Comparison of ENCODE assay signal across 18 cellular contexts in genomic region chr17:27360507-27360906, GRCh38.
DNase-seq lines count a peak whose midpoint lies in the region; ATAC-seq and TF ChIP-seq lines count a peak whose summit lies in the region.
"Had no signal": no experiment of that assay in that cellular context is flagged by ENCODE, and none has a peak within 500 bp of the region (broad histone marks: within the 10 kb centered on the region; RNA-seq: fewer than 3 reads in every experiment).

No MANE protein-coding gene starts in this region.

- H3K4me1 ChIP-seq in mesenchymal stem cell (ENCODE audit: control insufficient read depth, insufficient read depth, low read depth, low read length): peaks cover 14% of the 10 kb centered on the region

- no peak overlapping the region for H2BK5ac ChIP-seq in mesenchymal stem cell (ENCODE audit: low read depth, low read length, poor library complexity, severe bottlenecking)

- no peak overlapping the region for H2BK120ac ChIP-seq in mesenchymal stem cell (ENCODE audit: low read depth, low read length)

- H2BK12ac ChIP-seq in mesenchymal stem cell (ENCODE audit: low read length in 2 of 2): no peak overlapping the region

- intact Hi-C loops in activated CD8-positive, alpha-beta T cell treated with anti-CD3 and anti-CD28 coated beads for 36 hours (cut with micrococcal nuclease): no loop called here

- H3K4ac ChIP-seq in mesenchymal stem cell (ENCODE audit: low read depth in 1 of 2, low read length in 2 of 2): no peak overlapping the region

- H4K91ac ChIP-seq in mesenchymal stem cell (ENCODE audit: low read length): no peak overlapping the region

- no peak overlapping the region for H2AK5ac ChIP-seq in mesenchymal stem cell (ENCODE audit: low read length, severe bottlenecking)

- no peak overlapping the region for H4K8ac ChIP-seq in mesenchymal stem cell (ENCODE audit: low read length)

- no peak overlapping the region for H3K23ac ChIP-seq in mesenchymal stem cell (ENCODE audit: low read length in 2 of 2)

- H3K36me3 ChIP-seq in SK-N-MC (ENCODE audit: insufficient read depth, low read length) (no peaks in the 10 kb centered on the region), mesenchymal stem cell (ENCODE audit: control insufficient read depth in 1 of 2, insufficient read depth in 2 of 2, low read depth in 1 of 2, low read length in 2 of 2) (no peaks in the 10 kb centered on the region)
- H3K36me3 ChIP-seq: BLaER1 had no signal

- no peaks in the 10 kb centered on the region for H3K36me3 Mint-ChIP-seq in activated CD8-positive, alpha-beta T cell treated with anti-CD3 and anti-CD28 coated beads for 36 hours (ENCODE audit: low read depth)

- H2AFZ ChIP-seq in mesenchymal stem cell (ENCODE audit: low read depth, low read length): no peak overlapping the region

- no peak overlapping the region for H3K14ac ChIP-seq in mesenchymal stem cell (ENCODE audit: low read length in 2 of 2)

- peaks cover 10% of the 10 kb centered on the region for H3K4me1 Mint-ChIP-seq in activated CD8-positive, alpha-beta T cell treated with anti-CD3 and anti-CD28 coated beads for 36 hours (ENCODE audit: low read depth)
- H3K4me1 Mint-ChIP-seq in stimulated activated naive CD8-positive, alpha-beta T cell treated with anti-CD3 and anti-CD28 coated beads, Interleukin-15, amount 100 ng/mL, for 72 hours: peaks cover 6% of the 10 kb centered on the region

- H3K4me3 ChIP-seq in SK-N-MC (no peak overlapping the region), mesenchymal stem cell (ENCODE audit: insufficient read depth in 1 of 2, low read depth in 1 of 2, low read length in 2 of 2) (no peak overlapping the region)
- H3K4me3 ChIP-seq: BLaER1 had no signal

- no peaks in the 10 kb centered on the region for H3K9me3 Mint-ChIP-seq in activated CD8-positive, alpha-beta T cell treated with anti-CD3 and anti-CD28 coated beads for 36 hours
- no peaks in the 10 kb centered on the region for H3K9me3 Mint-ChIP-seq in stimulated activated naive CD8-positive, alpha-beta T cell treated with anti-CD3 and anti-CD28 coated beads, Interleukin-15, amount 100 ng/mL, for 72 hours

- H3K9me3 ChIP-seq in SK-N-MC (ENCODE audit: low read depth, low read length) (no peaks in the 10 kb centered on the region), mesenchymal stem cell (ENCODE audit: control insufficient read depth, low read length) (no peaks in the 10 kb centered on the region)
- H3K9me3 ChIP-seq: BLaER1 had no signal

- H3K79me1 ChIP-seq in mesenchymal stem cell (replicated peaks; ENCODE audit: low read length, poor library complexity, severe bottlenecking): no peaks in the 10 kb centered on the region

- DNase-seq in CD1c-positive myeloid dendritic cell (ENCODE audit: extremely low spot score) (peak; percentile 27), GDM1 (lab: John Stamatoyannopoulos, UW) (peak; percentile 50), SK-N-MC (ENCODE audit: low read depth, low spot score) (no peak), mesenchymal stem cell (no peak), NK-92 (lab: John Stamatoyannopoulos, UW; ENCODE audit: unreplicated experiment) (no peak), SW480 (ENCODE audit: low spot score) (no peak)
- no peak for DNase-seq in activated CD8-positive, alpha-beta T cell treated with anti-CD3 and anti-CD28 coated beads for 36 hours
- no peak for DNase-seq in stimulated activated naive CD8-positive, alpha-beta T cell treated with anti-CD3 and anti-CD28 coated beads, Interleukin-15, amount 100 ng/mL, for 72 hours
- DNase-seq: DMS79, H7, NCI-H1417, NCI-H187, NCI-H2227 treated with DMSO at 0.1 percent for 48 hours, NCI-H510A treated with DMSO at 0.1 percent for 48 hours, NCI-H774, PC-3, RPMI8226 had no signal

- H3K4me2 ChIP-seq in mesenchymal stem cell (ENCODE audit: low read length, poor library complexity, severe bottlenecking): no peak overlapping the region
- H3K4me2 ChIP-seq: BLaER1 had no signal

- H3K27ac ChIP-seq in SK-N-MC: peak overlapping the region; percentile 72
- H3K27ac ChIP-seq in mesenchymal stem cell (ENCODE audit: low read length, poor library complexity, severe bottlenecking): no peak overlapping the region
- H3K27ac ChIP-seq: BLaER1 had no signal

- no peak overlapping the region for H3K4me3 Mint-ChIP-seq in activated CD8-positive, alpha-beta T cell treated with anti-CD3 and anti-CD28 coated beads for 36 hours
- H3K4me3 Mint-ChIP-seq in stimulated activated naive CD8-positive, alpha-beta T cell treated with anti-CD3 and anti-CD28 coated beads, Interleukin-15, amount 100 ng/mL, for 72 hours: no peak overlapping the region

- POLR2A ChIA-PET in activated CD8-positive, alpha-beta T cell treated with anti-CD3 and anti-CD28 coated beads for 36 hours (lab: Charles Lee): no interaction called here

- H3K27me3 ChIP-seq in mesenchymal stem cell (ENCODE audit: control insufficient read depth in 1 of 2, insufficient read depth in 1 of 2, low read length in 2 of 2): no peaks in the 10 kb centered on the region
- H3K27me3 ChIP-seq: BLaER1 had no signal

- ATAC-seq in activated CD8-positive, alpha-beta T cell treated with anti-CD3 and anti-CD28 coated beads for 36 hours: no peak
- ATAC-seq in stimulated activated naive CD8-positive, alpha-beta T cell treated with anti-CD3 and anti-CD28 coated beads, Interleukin-15, amount 100 ng/mL, for 72 hours: no peak
- ATAC-seq: PC-3 had no signal

- WGBS in mesenchymal stem cell: 91% methylated on average over 4 of the region's 8 CpGs

- CTCF ChIA-PET in activated CD8-positive, alpha-beta T cell treated with anti-CD3 and anti-CD28 coated beads for 36 hours (lab: Charles Lee): interaction anchor here (0.9 to 2.4 kb wide), 7 partner anchors 9 to 291 kb away, joined by 3 to 10 read pairs (median 5); no protein-coding TSS in a partner anchor

- no peak for TF ChIP-seq CTCF in activated CD8-positive, alpha-beta T cell treated with anti-CD3 and anti-CD28 coated beads for 36 hours (IDR thresholded peaks at IDR 0.05)

- H3K9ac ChIP-seq in SK-N-MC (ENCODE audit: insufficient read length) (no peak overlapping the region), mesenchymal stem cell (ENCODE audit: low read length) (no peak overlapping the region)
- H3K9ac ChIP-seq: BLaER1 had no signal

- H3K27me3 Mint-ChIP-seq in activated CD8-positive, alpha-beta T cell treated with anti-CD3 and anti-CD28 coated beads for 36 hours: no peaks in the 10 kb centered on the region
- no peaks in the 10 kb centered on the region for H3K27me3 Mint-ChIP-seq in stimulated activated naive CD8-positive, alpha-beta T cell treated with anti-CD3 and anti-CD28 coated beads, Interleukin-15, amount 100 ng/mL, for 72 hours

- H3K18ac ChIP-seq in mesenchymal stem cell (ENCODE audit: low read depth in 1 of 2, low read length in 2 of 2): no peak overlapping the region

- peak overlapping the region; percentile 67 for H2BK15ac ChIP-seq in mesenchymal stem cell (ENCODE audit: low read depth, poor library complexity, severe bottlenecking)

- H3K27ac Mint-ChIP-seq in activated CD8-positive, alpha-beta T cell treated with anti-CD3 and anti-CD28 coated beads for 36 hours: no peak overlapping the region
- H3K27ac Mint-ChIP-seq in stimulated activated naive CD8-positive, alpha-beta T cell treated with anti-CD3 and anti-CD28 coated beads, Interleukin-15, amount 100 ng/mL, for 72 hours: no peak overlapping the region

Comparison
In these comparisons a context has a peak if more than half of its experiments do, and no peak if none do; other contexts are left out.
1. DNase-seq: peak in CD1c-positive myeloid dendritic cell (single experiment) and GDM1 (single experiment); none in SK-N-MC (single experiment), mesenchymal stem cell (single experiment), activated CD8-positive, alpha-beta T cell treated with anti-CD3 and anti-CD28 coated beads for 36 hours (single experiment), NK-92 (single experiment), stimulated activated naive CD8-positive, alpha-beta T cell treated with anti-CD3 and anti-CD28 coated beads, Interleukin-15, amount 100 ng/mL, for 72 hours (0 of 2) and SW480 (single experiment).